ENCODE assay signal across 29 cellular contexts in the genomic region with DNA sequence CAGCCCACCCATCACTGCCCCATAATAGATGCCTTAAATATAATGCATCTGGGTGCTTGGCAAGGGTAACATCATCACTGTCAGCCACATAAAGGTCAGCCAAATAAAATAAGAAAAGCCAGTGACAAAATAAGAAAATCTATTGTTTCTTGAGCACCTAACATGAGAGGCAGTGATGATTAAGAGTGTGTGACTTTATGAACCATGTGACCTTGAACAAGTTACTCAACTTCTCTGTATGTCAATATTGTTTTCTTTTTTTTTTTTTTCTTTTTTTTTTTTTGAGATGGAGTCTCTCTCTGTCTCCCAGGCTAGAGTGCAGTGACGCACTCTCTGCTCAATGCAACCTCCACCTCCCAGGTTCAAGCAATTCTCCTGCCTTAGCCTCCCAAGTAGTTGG.
DNase-seq lines count a peak whose midpoint lies in the region; ATAC-seq, FAIRE-seq and TF ChIP-seq lines count a peak whose summit lies in the region.
"Had no signal": no experiment of that assay in that cellular context is flagged by ENCODE, and none has a peak within 500 bp of the region (broad histone marks: within the 10 kb centered on the region; RNA-seq: fewer than 3 reads in every experiment).

No MANE protein-coding gene starts in this region.

- DNase-seq in CD14-positive monocyte (ENCODE audit: low spot score) (no peak), M059J (ENCODE audit: low read depth) (peak; percentile 31), epithelial cell of esophagus (ENCODE audit: low read depth) (peak; percentile 29), pancreas (no peak), lower leg skin (ENCODE audit: low spot score in 2 of 2) (no peak), thyroid gland (no peak), AG20443 (ENCODE audit: low spot score) (no peak)
- DNase-seq: activated CD4-positive, alpha-beta T cell treated with anti-CD3 and anti-CD28 coated beads, Interleukin-2, amount 50 U/mL, for 4 hours; activated CD8-positive, alpha-beta memory T cell treated with anti-CD3 and anti-CD28 coated beads, Interleukin-2, amount 50 U/mL, for 4 hours; activated naive CD8-positive, alpha-beta T cell treated with anti-CD3 and anti-CD28 coated beads for 36 hours; CD4-positive, CD25-positive, alpha-beta regulatory T cell; erythroblast; glutamatergic neuron; H7; left colon; naive B cell; NCI-H187 treated with DMSO at 0.1 percent for 48 hours; NCI-H526; retina; stimulated activated CD4-positive, alpha-beta T cell treated with anti-CD3 and anti-CD28 coated beads, Interleukin-4, amount 100 ng/mL, for 4 hours; stimulated activated naive CD4-positive, alpha-beta T cell treated with Interleukin-2 at 50 U/mL for 16 hours had no signal

- intact Hi-C loops in CD14-positive monocyte (cut with micrococcal nuclease) (no loop called here), pancreas (cut with DNase I) (no loop called here), lower leg skin (cut with DNase I; ENCODE audit: low total_unique reads) (no loop called here), thyroid gland (cut with DNase I) (no loop called here)

- no peak for FAIRE-seq in pancreas (lab: Jason Lieb, UNC)
- FAIRE-seq: D721Med, GM12891, HTR-8/SVneo had no signal

- WGBS in pancreas, 2 donors = 88 to 100% methylated on average over 1 of the region's 1 CpG
- WGBS in lower leg skin, 2 donors = 91 to 93% methylated on average over 1 of the region's 1 CpG
- 94 to 100% methylated on average over 1 of the region's 1 CpG for WGBS in thyroid gland, 2 donors

- H3K27ac ChIP-seq in pancreas (no peak overlapping the region), thyroid gland (peak overlapping the region in 1 of 3 donors; percentile 28)
- H3K27ac ChIP-seq: KMS-11 had no signal

- no peaks in the 10 kb centered on the region for H3K9me3 Mint-ChIP-seq in CD14-positive monocyte
- H3K9me3 Mint-ChIP-seq: activated naive CD8-positive, alpha-beta T cell treated with anti-CD3 and anti-CD28 coated beads for 36 hours; activated T-helper 17 cell treated with anti-CD3 and anti-CD28 coated beads, Interleukin-2, amount 50 U/mL, for 72 hours; CD4-positive, CD25-positive, alpha-beta regulatory T cell; naive B cell; T-helper 2 cell treated with Interferon-gamma antibody and Interleukin-4, amounts not matched to agents 5 μg/mL and 100 μg/mL, for 36 hours had no signal

- TF ChIP-seq POLR2A in lower leg skin (IDR thresholded peaks at IDR 0.05) (no peak), thyroid gland (IDR thresholded peaks at IDR 0.05) (no peak)

- TF ChIP-seq CTCF in CD14-positive monocyte (IDR thresholded peaks at IDR 0.05) (no peak), epithelial cell of esophagus (IDR thresholded peaks at IDR 0.05; ENCODE audit: insufficient read depth, low read depth, low read length, missing control alignments) (no peak), pancreas (IDR thresholded peaks at IDR 0.05) (no peak), lower leg skin (IDR thresholded peaks at IDR 0.05) (no peak), thyroid gland (IDR thresholded peaks at IDR 0.05) (no peak)

- peaks cover 39 to 40% of the 10 kb centered on the region in 2 donors for H3K36me3 Mint-ChIP-seq in CD14-positive monocyte

- H3K36me3 ChIP-seq in pancreas = peaks cover 0 to 7% (median 3%) of the 10 kb centered on the region in 3 donors
- no peaks in the 10 kb centered on the region for H3K36me3 ChIP-seq in thyroid gland

- H3K9me3 ChIP-seq in pancreas = no peaks in the 10 kb centered on the region
- H3K9me3 ChIP-seq in thyroid gland = no peaks in the 10 kb centered on the region

- no peaks in the 10 kb centered on the region for H3K27me3 Mint-ChIP-seq in CD14-positive monocyte (ENCODE audit: low read depth in 3 of 3)
- H3K27me3 Mint-ChIP-seq: activated naive CD8-positive, alpha-beta T cell treated with anti-CD3 and anti-CD28 coated beads for 36 hours; activated T-helper 17 cell treated with anti-CD3 and anti-CD28 coated beads, Interleukin-2, amount 50 U/mL, for 72 hours; CD4-positive, CD25-positive, alpha-beta regulatory T cell; naive B cell had no signal

- H3K4me3 ChIP-seq in epithelial cell of esophagus (ENCODE audit: low read length) = no peak overlapping the region
- no peak overlapping the region for H3K4me3 ChIP-seq in pancreas
- H3K4me3 ChIP-seq in lower leg skin (ENCODE audit: low read depth, poor library complexity, severe bottlenecking) = no peak overlapping the region
- H3K4me3 ChIP-seq in thyroid gland (replicated peaks in 1 of 3) = no peak overlapping the region

- ATAC-seq in pancreas (peak in 3 of 4 donors; percentile 21 to 65 (median 36)), HG03196 (IDR thresholded peaks at IDR 0.05; ENCODE audit: unreplicated experiment) (no peak)
- ATAC-seq: activated T-helper 17 cell treated with anti-CD3 and anti-CD28 coated beads, Interleukin-2, amount 50 U/mL, for 72 hours; left colon; SK-N-SH treated with all-trans-retinoic acid at 6 μM for 48 hours had no signal

- peak overlapping the region in 6 of 7 donors; percentile 45 to 89 (median 84) for H3K27ac Mint-ChIP-seq in CD14-positive monocyte
- H3K27ac Mint-ChIP-seq: activated naive CD8-positive, alpha-beta T cell treated with anti-CD3 and anti-CD28 coated beads for 36 hours; activated T-helper 17 cell treated with anti-CD3 and anti-CD28 coated beads, Interleukin-2, amount 50 U/mL, for 72 hours; T-helper 2 cell treated with Interferon-gamma antibody and Interleukin-4, amounts not matched to agents 5 μg/mL and 100 μg/mL, for 36 hours had no signal

- H3K4me3 Mint-ChIP-seq in CD14-positive monocyte = no peak overlapping the region
- H3K4me3 Mint-ChIP-seq: activated naive CD8-positive, alpha-beta T cell treated with anti-CD3 and anti-CD28 coated beads for 36 hours; activated T-helper 17 cell treated with anti-CD3 and anti-CD28 coated beads, Interleukin-2, amount 50 U/mL, for 72 hours; CD4-positive, CD25-positive, alpha-beta regulatory T cell; naive B cell; T-helper 2 cell treated with Interferon-gamma antibody and Interleukin-4, amounts not matched to agents 5 μg/mL and 100 μg/mL, for 36 hours had no signal

- H3K27me3 ChIP-seq in pancreas (no peaks in the 10 kb centered on the region), thyroid gland (no peaks in the 10 kb centered on the region)

- H3K4me1 ChIP-seq in pancreas = peaks cover 0 to 8% (median 0%) of the 10 kb centered on the region in 3 donors
- peaks cover 7 to 36% of the 10 kb centered on the region in 2 donors for H3K4me1 ChIP-seq in thyroid gland

- peaks cover 29% of the 10 kb centered on the region for H3K4me1 Mint-ChIP-seq in CD14-positive monocyte
- H3K4me1 Mint-ChIP-seq: activated naive CD8-positive, alpha-beta T cell treated with anti-CD3 and anti-CD28 coated beads for 36 hours; activated T-helper 17 cell treated with anti-CD3 and anti-CD28 coated beads, Interleukin-2, amount 50 U/mL, for 72 hours; naive B cell had no signal

Comparison
In these comparisons a context has a peak if more than half of its experiments do, and no peak if none do; other contexts are left out.
1. DNase-seq: peak in M059J (single experiment) and epithelial cell of esophagus (single experiment); none in CD14-positive monocyte (single experiment), pancreas (0 of 6), lower leg skin (0 of 2), thyroid gland (0 of 2) and AG20443 (single experiment).